In the genomic region with DNA sequence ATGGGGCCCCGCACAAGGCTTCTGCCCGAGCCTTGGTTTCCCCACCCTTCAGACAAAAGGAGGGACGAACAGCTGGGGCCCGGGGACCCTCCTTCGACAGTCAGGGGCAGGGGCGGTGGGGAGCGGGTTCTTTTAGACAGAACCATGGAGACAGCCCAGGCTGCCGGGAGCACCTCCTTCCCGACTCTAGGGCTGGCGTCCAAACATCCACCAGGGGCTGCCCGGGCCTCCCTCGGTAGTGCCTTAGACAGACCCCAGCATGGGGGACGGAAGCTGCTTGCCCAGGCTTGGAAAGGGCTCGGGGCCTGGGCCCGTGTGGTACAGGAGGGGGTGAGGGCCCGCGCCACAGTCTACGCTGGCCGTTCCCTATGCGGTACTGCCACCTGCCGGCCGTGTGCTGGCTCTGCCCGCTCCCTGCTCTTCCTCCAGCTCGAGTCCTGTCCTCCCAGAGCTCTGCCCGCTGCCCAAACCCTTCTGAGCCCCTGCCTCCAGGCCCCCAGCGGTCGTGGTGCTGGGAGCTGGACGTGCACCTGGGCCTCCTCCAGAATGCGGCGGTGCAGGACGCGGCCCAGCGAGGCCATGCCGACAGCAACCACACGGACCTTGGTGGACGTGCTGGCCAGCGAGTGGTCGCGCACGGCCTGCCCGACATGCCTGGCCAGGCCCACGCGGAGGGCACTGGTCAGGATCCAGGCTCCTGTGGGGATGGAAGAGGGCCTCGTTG, we compare ENCODE assay signal across 8 cellular contexts. TPM values are rescaled to one million over a fixed set of nuclear protein-coding genes. Genes with fewer than 3 reads are reported as not detected.
A peak's percentile ranks its signal among the peaks of the same experiment; 100 is the strongest.
DNase-seq lines count a peak whose midpoint lies in the region; ATAC-seq and TF ChIP-seq lines count a peak whose summit lies in the region.

No MANE protein-coding gene starts in this region.

- H3K79me2 ChIP-seq in OCI-LY7 (ENCODE audit: insufficient read depth, low read depth, low read length) = no peaks in the 10 kb centered on the region

- peaks cover 0 to 5% of the 10 kb centered on the region in 2 donors for H3K4me1 Mint-ChIP-seq in natural killer cell
- no peaks in the 10 kb centered on the region for H3K4me1 Mint-ChIP-seq in stimulated activated effector memory CD8-positive, alpha-beta T cell treated with anti-CD3 and anti-CD28 coated beads, Interleukin-12 subunit alpha, Interleukin-12 subunit beta, amount 100 ng/mL, for 72 hours

- H3K4me3 ChIP-seq in OCI-LY7 (ENCODE audit: low read depth, low read length, poor library complexity, severe bottlenecking) (no peak overlapping the region), esophagus squamous epithelium (peak overlapping the region in 2 of 4 donors; percentile 20 to 42)

- no peak overlapping the region for H3K4me3 Mint-ChIP-seq in natural killer cell
- no peak overlapping the region for H3K4me3 Mint-ChIP-seq in stimulated activated effector memory CD8-positive, alpha-beta T cell treated with anti-CD3 and anti-CD28 coated beads, Interleukin-12 subunit alpha, Interleukin-12 subunit beta, amount 100 ng/mL, for 72 hours

- H3K27me3 ChIP-seq in esophagus squamous epithelium = peaks cover 0 to 35% (median 0%) of the 10 kb centered on the region in 4 donors

- TF ChIP-seq CTCF in GM12874 (IDR thresholded peaks at IDR 0.05; ENCODE audit: insufficient read depth, low read depth, low read length) = peak; percentile 93
- TF ChIP-seq CTCF in OCI-LY7 (conservative IDR thresholded peaks at IDR 0.05; ENCODE audit: low read length) = peak; percentile 83
- TF ChIP-seq CTCF in esophagus squamous epithelium (IDR thresholded peaks at IDR 0.05) = peak; percentile 82 to 95 (median 92)
- TF ChIP-seq CTCF in natural killer cell (IDR thresholded peaks at IDR 0.05) = peak; percentile 91

- ATAC-seq in natural killer cell (peak; percentile 85 to 98 (median 95)), HG02870 (IDR thresholded peaks at IDR 0.05; ENCODE audit: unreplicated experiment) (no peak)
- ATAC-seq in stimulated activated effector memory CD8-positive, alpha-beta T cell treated with anti-CD3 and anti-CD28 coated beads, Interleukin-12 subunit alpha, Interleukin-12 subunit beta, amount 100 ng/mL, for 72 hours = peak; percentile 87

- no peak for TF ChIP-seq POLR2A in esophagus squamous epithelium (IDR thresholded peaks at IDR 0.05)

- H3K4me1 ChIP-seq in OCI-LY7 (ENCODE audit: insufficient read depth, low read length, poor library complexity, severe bottlenecking) (no peaks in the 10 kb centered on the region), esophagus squamous epithelium (peaks cover 0 to 16% (median 11%) of the 10 kb centered on the region in 3 donors)

- H3K4me2 ChIP-seq in OCI-LY7 (ENCODE audit: low read length) = no peak overlapping the region

- no peak overlapping the region for H2AFZ ChIP-seq in OCI-LY7 (ENCODE audit: low read length)

- H3K27ac ChIP-seq in OCI-LY7 (ENCODE audit: low read depth, low read length, poor library complexity, severe bottlenecking) = no peak overlapping the region
- H3K27ac ChIP-seq in esophagus squamous epithelium = no peak overlapping the region

- no peaks in the 10 kb centered on the region for H4K20me1 ChIP-seq in OCI-LY7 (ENCODE audit: insufficient read depth, low read length)

- H3K9me3 Mint-ChIP-seq in natural killer cell = no peaks in the 10 kb centered on the region
- no peaks in the 10 kb centered on the region for H3K9me3 Mint-ChIP-seq in stimulated activated effector memory CD8-positive, alpha-beta T cell treated with anti-CD3 and anti-CD28 coated beads, Interleukin-12 subunit alpha, Interleukin-12 subunit beta, amount 100 ng/mL, for 72 hours

- intact Hi-C loops in OCI-LY7 (cut with micrococcal nuclease; ENCODE audit: unreplicated experiment) = loop anchor here (1.0 kb wide), 1 partner anchor 20 kb away; a partner anchor contains a TSS
- intact Hi-C loops in esophagus squamous epithelium (cut with DNase I) = loop anchor here (2.0 kb wide), 2 partner anchors 116 to 226 kb away; no protein-coding TSS in a partner anchor
- intact Hi-C loops in natural killer cell (cut with micrococcal nuclease) = loop anchor here (1.0 kb wide), 2 partner anchors 115 to 234 kb away; no protein-coding TSS in a partner anchor

- no peaks in the 10 kb centered on the region for H3K9me2 ChIP-seq in OCI-LY7 (ENCODE audit: insufficient read depth, low read length)

- 7 to 26% methylated on average over 6 to 11 of the region's 44 CpGs for WGBS in esophagus squamous epithelium, 2 donors

- DNase-seq in HuH-7 (ENCODE audit: low spot score) (peak; percentile 98), OCI-LY7 (ENCODE audit: low spot score) (peak; percentile 77), activated T-cell treated with anti-CD3 and anti-CD28 coated beads for 48 hours (ENCODE audit: low read depth) (peak; percentile 66), esophagus squamous epithelium (lab: John Stamatoyannopoulos, UW) (no peak), natural killer cell (peak; percentile 72)
- peak; percentile 63 to 83 for DNase-seq in stimulated activated effector memory CD8-positive, alpha-beta T cell treated with anti-CD3 and anti-CD28 coated beads, Interleukin-12 subunit alpha, Interleukin-12 subunit beta, amount 100 ng/mL, for 72 hours (ENCODE audit: low spot score in 2 of 2)

- H3K27me3 Mint-ChIP-seq in natural killer cell (ENCODE audit: low read depth in 2 of 2) = no peaks in the 10 kb centered on the region

- H3K36me3 ChIP-seq in OCI-LY7 (ENCODE audit: insufficient read depth, low read length) (no peaks in the 10 kb centered on the region), esophagus squamous epithelium (no peaks in the 10 kb centered on the region)

- H3K27ac Mint-ChIP-seq in natural killer cell = no peak overlapping the region
- no peak overlapping the region for H3K27ac Mint-ChIP-seq in stimulated activated effector memory CD8-positive, alpha-beta T cell treated with anti-CD3 and anti-CD28 coated beads, Interleukin-12 subunit alpha, Interleukin-12 subunit beta, amount 100 ng/mL, for 72 hours

- CTCF ChIA-PET in OCI-LY7 (lab: Charles Lee; ENCODE audit: unreplicated experiment) = interaction anchor here (0.6 to 4.7 kb wide), 4 partner anchors 58 to 482 kb away, joined by 3 to 44 read pairs (median 5); a partner anchor contains a TSS

- H3K36me3 Mint-ChIP-seq in natural killer cell = no peaks in the 10 kb centered on the region
- H3K36me3 Mint-ChIP-seq in stimulated activated effector memory CD8-positive, alpha-beta T cell treated with anti-CD3 and anti-CD28 coated beads, Interleukin-12 subunit alpha, Interleukin-12 subunit beta, amount 100 ng/mL, for 72 hours = no peaks in the 10 kb centered on the region

- no peaks in the 10 kb centered on the region for H3K9me3 ChIP-seq in OCI-LY7 (ENCODE audit: low read length)
- no peaks in the 10 kb centered on the region for H3K9me3 ChIP-seq in esophagus squamous epithelium

- BruUV-seq in OCI-LY7 (replicated peaks; lab: Mats Ljungman, UMichigan) = no TSS peak

- POLR2A ChIA-PET in OCI-LY7 (lab: Charles Lee) = no interaction called here

RNA-seq across cellular contexts. Expression of a gene that starts 20.1 kb away (rescaled TPM):
- 40.4 and 43.5 TPM in 2 replicates for total RNA-seq in OCI-LY7 (2014; rRNA removed; shearing (Covaris generic))
- total RNA-seq in OCI-LY7 (2022) = 41.3 and 50.9 TPM in 2 replicates
- total RNA-seq in esophagus squamous epithelium = 10 to 100 TPM; 24.2 to 35.5 (median 29.6) TPM
- total RNA-seq in natural killer cell = 10 to 100 TPM; 52.8 to 67.9 (median 59.3) TPM

RNA-seq across cellular contexts. Expression of a gene that starts 23.6 kb away (rescaled TPM):
- not detected in 2 replicates for total RNA-seq in OCI-LY7 (2014; rRNA removed; shearing (Covaris generic))
- total RNA-seq in OCI-LY7 (2022) = not detected in 2 replicates
- total RNA-seq in esophagus squamous epithelium = not detected
- total RNA-seq in natural killer cell = not detected

RNA-seq across cellular contexts. Expression of a gene that starts 24.1 kb away (rescaled TPM):
- total RNA-seq in OCI-LY7 (2014; rRNA removed; shearing (Covaris generic)) = 0.22 and 0.72 TPM in 2 replicates
- total RNA-seq in OCI-LY7 (2022) (1.3 and 1.8 TPM in 2 replicates), esophagus squamous epithelium (1 to 10 TPM in 1 of 4 donors, under 1 TPM in 3; 0.61 to 3.1 (median 0.72) TPM), natural killer cell (1 to 10 TPM; 1.9 to 7.8 (median 3.3) TPM)

RNA-seq across cellular contexts. Expression of a gene that starts 43.6 kb away (rescaled TPM):
- 233 and 290 TPM in 2 replicates for total RNA-seq in OCI-LY7 (2014; rRNA removed; shearing (Covaris generic))
- total RNA-seq in OCI-LY7 (2022) (343 and 404 TPM in 2 replicates), esophagus squamous epithelium (100 to 1,000 TPM; 110 to 265 (median 125) TPM), natural killer cell (100 to 1,000 TPM; 263 to 292 (median 263) TPM)
